In genomic region chr2:20050104-20050711, GRCh38 we compare ENCODE assay signal across 1 cellular context.
TF ChIP-seq lines count a peak whose summit lies in the region.

No MANE protein-coding gene starts in this region.

TF ChIP-seq in HepG2, 621 proteins besides CTCF, POLR2A, EP300 and RAD21 (continued from another document):
- TF ChIP-seq TCF7 (IDR thresholded peaks at IDR 0.05; ENCODE audit: low read depth): 0 out of 2 replicates have a peak, but pooled peaks have one; percentile 0
